In genomic region chr13:35039012-35039411, GRCh38 we compare ENCODE assay signal across 1 cellular context.
TF ChIP-seq lines count a peak whose summit lies in the region.

No MANE protein-coding gene starts in this region.

TF ChIP-seq in GM23338, 12 proteins besides CTCF, POLR2A, EP300 and RAD21 (continued from another document):
- TF ChIP-seq REST (IDR thresholded peaks at IDR 0.05; ENCODE audit: unreplicated experiment), result no peak
- no peak for TF ChIP-seq EZH2 (IDR thresholded peaks at IDR 0.05; ENCODE audit: low read depth, unreplicated experiment)
